1 cellular context compared by ENCODE assay signal in genomic region chr5:14728109-14728938, GRCh38.
TF ChIP-seq lines count a peak whose summit lies in the region.

No MANE protein-coding gene starts in this region.

TF ChIP-seq in HepG2, 621 proteins besides CTCF, POLR2A, EP300 and RAD21 (continued from another document and continues in another):
- TF ChIP-seq, protein P1, sequence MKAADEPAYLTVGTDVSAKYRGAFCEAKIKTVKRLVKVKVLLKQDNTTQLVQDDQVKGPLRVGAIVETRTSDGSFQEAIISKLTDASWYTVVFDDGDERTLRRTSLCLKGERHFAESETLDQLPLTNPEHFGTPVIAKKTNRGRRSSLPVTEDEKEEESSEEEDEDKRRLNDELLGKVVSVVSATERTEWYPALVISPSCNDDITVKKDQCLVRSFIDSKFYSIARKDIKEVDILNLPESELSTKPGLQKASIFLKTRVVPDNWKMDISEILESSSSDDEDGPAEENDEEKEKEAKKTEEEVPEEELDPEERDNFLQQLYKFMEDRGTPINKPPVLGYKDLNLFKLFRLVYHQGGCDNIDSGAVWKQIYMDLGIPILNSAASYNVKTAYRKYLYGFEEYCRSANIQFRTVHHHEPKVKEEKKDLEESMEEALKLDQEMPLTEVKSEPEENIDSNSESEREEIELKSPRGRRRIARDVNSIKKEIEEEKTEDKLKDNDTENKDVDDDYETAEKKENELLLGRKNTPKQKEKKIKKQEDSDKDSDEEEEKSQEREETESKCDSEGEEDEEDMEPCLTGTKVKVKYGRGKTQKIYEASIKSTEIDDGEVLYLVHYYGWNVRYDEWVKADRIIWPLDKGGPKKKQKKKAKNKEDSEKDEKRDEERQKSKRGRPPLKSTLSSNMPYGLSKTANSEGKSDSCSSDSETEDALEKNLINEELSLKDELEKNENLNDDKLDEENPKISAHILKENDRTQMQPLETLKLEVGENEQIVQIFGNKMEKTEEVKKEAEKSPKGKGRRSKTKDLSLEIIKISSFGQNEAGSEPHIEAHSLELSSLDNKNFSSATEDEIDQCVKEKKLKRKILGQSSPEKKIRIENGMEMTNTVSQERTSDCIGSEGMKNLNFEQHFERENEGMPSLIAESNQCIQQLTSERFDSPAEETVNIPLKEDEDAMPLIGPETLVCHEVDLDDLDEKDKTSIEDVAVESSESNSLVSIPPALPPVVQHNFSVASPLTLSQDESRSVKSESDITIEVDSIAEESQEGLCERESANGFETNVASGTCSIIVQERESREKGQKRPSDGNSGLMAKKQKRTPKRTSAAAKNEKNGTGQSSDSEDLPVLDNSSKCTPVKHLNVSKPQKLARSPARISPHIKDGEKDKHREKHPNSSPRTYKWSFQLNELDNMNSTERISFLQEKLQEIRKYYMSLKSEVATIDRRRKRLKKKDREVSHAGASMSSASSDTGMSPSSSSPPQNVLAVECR (CRISPR knock-in tag; IDR thresholded peaks at IDR 0.05; ENCODE audit: borderline replicate concordance) = peak; percentile 78
- TF ChIP-seq EEA1 (CRISPR knock-in tag; IDR thresholded peaks at IDR 0.05; ENCODE audit: borderline replicate concordance) = no peak
- peak; percentile 79 for TF ChIP-seq FOXA3 (CRISPR knock-in tag; IDR thresholded peaks at IDR 0.05)
- no peak for TF ChIP-seq ZHX1 (CRISPR knock-in tag; IDR thresholded peaks at IDR 0.05; ENCODE audit: low read depth)
- no peak for TF ChIP-seq ZNF337 (CRISPR knock-in tag; IDR thresholded peaks at IDR 0.05; ENCODE audit: borderline replicate concordance, low read depth)
- TF ChIP-seq, protein P2, sequence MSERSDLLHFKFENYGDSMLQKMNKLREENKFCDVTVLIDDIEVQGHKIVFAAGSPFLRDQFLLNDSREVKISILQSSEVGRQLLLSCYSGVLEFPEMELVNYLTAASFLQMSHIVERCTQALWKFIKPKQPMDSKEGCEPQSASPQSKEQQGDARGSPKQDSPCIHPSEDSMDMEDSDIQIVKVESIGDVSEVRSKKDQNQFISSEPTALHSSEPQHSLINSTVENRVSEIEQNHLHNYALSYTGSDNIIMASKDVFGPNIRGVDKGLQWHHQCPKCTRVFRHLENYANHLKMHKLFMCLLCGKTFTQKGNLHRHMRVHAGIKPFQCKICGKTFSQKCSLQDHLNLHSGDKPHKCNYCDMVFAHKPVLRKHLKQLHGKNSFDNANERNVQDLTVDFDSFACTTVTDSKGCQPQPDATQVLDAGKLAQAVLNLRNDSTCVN (CRISPR knock-in tag; IDR thresholded peaks at IDR 0.05; ENCODE audit: borderline replicate concordance) = 0 out of 2 replicates have a peak, but pooled peaks have one; percentile 63
- no peak for TF ChIP-seq ZNF724P (CRISPR knock-in tag; IDR thresholded peaks at IDR 0.05; ENCODE audit: borderline replicate concordance)
- no peak for TF ChIP-seq MAZ (IDR thresholded peaks at IDR 0.05; ENCODE audit: borderline replicate concordance, low read depth, low read length)
- 0 out of 2 replicates have a peak, but pooled peaks have one; percentile 46 for TF ChIP-seq MAZ (CRISPR knock-in tag; IDR thresholded peaks at IDR 0.05; ENCODE audit: low read depth)
- TF ChIP-seq NFKBIZ (CRISPR knock-in tag; IDR thresholded peaks at IDR 0.05) = 0 out of 2 replicates have a peak, but pooled peaks have one; percentile 61
- TF ChIP-seq CEBPZ (IDR thresholded peaks at IDR 0.05; ENCODE audit: low read length) = no peak
- peak; percentile 82 for TF ChIP-seq HMG20A (CRISPR knock-in tag; IDR thresholded peaks at IDR 0.05; ENCODE audit: borderline replicate concordance)
- TF ChIP-seq ZMYM4 (CRISPR knock-in tag; IDR thresholded peaks at IDR 0.05) = peak; percentile 85
- no peak for TF ChIP-seq ZNF75D (CRISPR knock-in tag; IDR thresholded peaks at IDR 0.05; ENCODE audit: borderline replicate concordance)
- peak; percentile 100 for TF ChIP-seq SOX5 (CRISPR knock-in tag; IDR thresholded peaks at IDR 0.05; ENCODE audit: borderline replicate concordance)
- no peak for TF ChIP-seq ZNF17 (CRISPR knock-in tag; IDR thresholded peaks at IDR 0.05)
- TF ChIP-seq SKIL (CRISPR knock-in tag; IDR thresholded peaks at IDR 0.05; ENCODE audit: borderline replicate concordance) = peak; percentile 99
- no peak for TF ChIP-seq ZNF562 (CRISPR knock-in tag; IDR thresholded peaks at IDR 0.05; ENCODE audit: borderline replicate concordance)
- TF ChIP-seq ZNF18 (CRISPR knock-in tag; IDR thresholded peaks at IDR 0.05; ENCODE audit: insufficient replicate concordance) = no peak
- no peak for TF ChIP-seq MBNL3 (CRISPR knock-in tag; conservative IDR thresholded peaks at IDR 0.05)
- no peak for TF ChIP-seq POLR2AphosphoS5 (IDR thresholded peaks at IDR 0.05; ENCODE audit: low read depth, low read length)
- no peak for TF ChIP-seq ZNF777 (CRISPR knock-in tag; IDR thresholded peaks at IDR 0.05)
- TF ChIP-seq, protein P3, sequence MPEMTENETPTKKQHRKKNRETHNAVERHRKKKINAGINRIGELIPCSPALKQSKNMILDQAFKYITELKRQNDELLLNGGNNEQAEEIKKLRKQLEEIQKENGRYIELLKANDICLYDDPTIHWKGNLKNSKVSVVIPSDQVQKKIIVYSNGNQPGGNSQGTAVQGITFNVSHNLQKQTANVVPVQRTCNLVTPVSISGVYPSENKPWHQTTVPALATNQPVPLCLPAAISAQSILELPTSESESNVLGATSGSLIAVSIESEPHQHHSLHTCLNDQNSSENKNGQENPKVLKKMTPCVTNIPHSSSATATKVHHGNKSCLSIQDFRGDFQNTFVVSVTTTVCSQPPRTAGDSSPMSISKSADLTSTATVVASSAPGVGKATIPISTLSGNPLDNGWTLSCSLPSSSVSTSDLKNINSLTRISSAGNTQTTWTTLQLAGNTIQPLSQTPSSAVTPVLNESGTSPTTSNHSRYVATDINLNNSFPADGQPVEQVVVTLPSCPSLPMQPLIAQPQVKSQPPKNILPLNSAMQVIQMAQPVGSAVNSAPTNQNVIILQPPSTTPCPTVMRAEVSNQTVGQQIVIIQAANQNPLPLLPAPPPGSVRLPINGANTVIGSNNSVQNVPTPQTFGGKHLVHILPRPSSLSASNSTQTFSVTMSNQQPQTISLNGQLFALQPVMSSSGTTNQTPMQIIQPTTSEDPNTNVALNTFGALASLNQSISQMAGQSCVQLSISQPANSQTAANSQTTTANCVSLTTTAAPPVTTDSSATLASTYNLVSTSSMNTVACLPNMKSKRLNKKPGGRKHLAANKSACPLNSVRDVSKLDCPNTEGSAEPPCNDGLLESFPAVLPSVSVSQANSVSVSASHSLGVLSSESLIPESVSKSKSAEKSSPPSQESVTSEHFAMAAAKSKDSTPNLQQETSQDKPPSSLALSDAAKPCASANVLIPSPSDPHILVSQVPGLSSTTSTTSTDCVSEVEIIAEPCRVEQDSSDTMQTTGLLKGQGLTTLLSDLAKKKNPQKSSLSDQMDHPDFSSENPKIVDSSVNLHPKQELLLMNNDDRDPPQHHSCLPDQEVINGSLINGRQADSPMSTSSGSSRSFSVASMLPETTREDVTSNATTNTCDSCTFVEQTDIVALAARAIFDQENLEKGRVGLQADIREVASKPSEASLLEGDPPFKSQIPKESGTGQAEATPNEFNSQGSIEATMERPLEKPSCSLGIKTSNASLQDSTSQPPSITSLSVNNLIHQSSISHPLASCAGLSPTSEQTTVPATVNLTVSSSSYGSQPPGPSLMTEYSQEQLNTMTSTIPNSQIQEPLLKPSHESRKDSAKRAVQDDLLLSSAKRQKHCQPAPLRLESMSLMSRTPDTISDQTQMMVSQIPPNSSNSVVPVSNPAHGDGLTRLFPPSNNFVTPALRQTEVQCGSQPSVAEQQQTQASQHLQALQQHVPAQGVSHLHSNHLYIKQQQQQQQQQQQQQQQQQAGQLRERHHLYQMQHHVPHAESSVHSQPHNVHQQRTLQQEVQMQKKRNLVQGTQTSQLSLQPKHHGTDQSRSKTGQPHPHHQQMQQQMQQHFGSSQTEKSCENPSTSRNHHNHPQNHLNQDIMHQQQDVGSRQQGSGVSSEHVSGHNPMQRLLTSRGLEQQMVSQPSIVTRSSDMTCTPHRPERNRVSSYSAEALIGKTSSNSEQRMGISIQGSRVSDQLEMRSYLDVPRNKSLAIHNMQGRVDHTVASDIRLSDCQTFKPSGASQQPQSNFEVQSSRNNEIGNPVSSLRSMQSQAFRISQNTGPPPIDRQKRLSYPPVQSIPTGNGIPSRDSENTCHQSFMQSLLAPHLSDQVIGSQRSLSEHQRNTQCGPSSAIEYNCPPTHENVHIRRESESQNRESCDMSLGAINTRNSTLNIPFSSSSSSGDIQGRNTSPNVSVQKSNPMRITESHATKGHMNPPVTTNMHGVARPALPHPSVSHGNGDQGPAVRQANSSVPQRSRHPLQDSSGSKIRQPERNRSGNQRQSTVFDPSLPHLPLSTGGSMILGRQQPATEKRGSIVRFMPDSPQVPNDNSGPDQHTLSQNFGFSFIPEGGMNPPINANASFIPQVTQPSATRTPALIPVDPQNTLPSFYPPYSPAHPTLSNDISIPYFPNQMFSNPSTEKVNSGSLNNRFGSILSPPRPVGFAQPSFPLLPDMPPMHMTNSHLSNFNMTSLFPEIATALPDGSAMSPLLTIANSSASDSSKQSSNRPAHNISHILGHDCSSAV (CRISPR knock-in tag; IDR thresholded peaks at IDR 0.05; ENCODE audit: borderline replicate concordance) = no peak
- TF ChIP-seq ZNF660 (CRISPR knock-in tag; IDR thresholded peaks at IDR 0.05; ENCODE audit: borderline replicate concordance, low read depth) = no peak
- TF ChIP-seq SMAD1 (CRISPR knock-in tag; IDR thresholded peaks at IDR 0.05; ENCODE audit: borderline replicate concordance, low read depth) = no peak
- peak; percentile 62; the same call in 1 of the 2 replicates for TF ChIP-seq ZNF230 (CRISPR knock-in tag; IDR thresholded peaks at IDR 0.05)
